21 cellular contexts compared by ENCODE assay signal in genomic region chr17:19417611-19418010, GRCh38. TPM values are rescaled to one million over a fixed set of nuclear protein-coding genes. Genes with fewer than 3 reads are reported as not detected.
DNase-seq lines count a peak whose midpoint lies in the region; ATAC-seq and TF ChIP-seq lines count a peak whose summit lies in the region.
"Had no signal": no experiment of that assay in that cellular context is flagged by ENCODE, and none has a peak within 500 bp of the region (broad histone marks: within the 10 kb centered on the region; RNA-seq: fewer than 3 reads in every experiment).

No MANE protein-coding gene starts in this region.

- intact Hi-C loops in CD4-positive, alpha-beta memory T cell (cut with micrococcal nuclease): no loop called here

- DNase-seq in CD4-positive, alpha-beta memory T cell: no peak
- DNase-seq in MM.1S (peak; percentile 53), endodermal cell (peak; percentile 31), osteoblast (ENCODE audit: insufficient read length, low spot score, missing footprints) (peak; percentile 31), HuH-7 (ENCODE audit: low spot score) (no peak)
- no peak for DNase-seq in activated naive CD4-positive, alpha-beta T cell (lab: John Stamatoyannopoulos, UW)
- DNase-seq: C1 segment of cervical spinal cord, DMS79, NCI-H1048, NCI-H1436 treated with DMSO at 0.1 percent for 48 hours, NCI-H2029, NCI-H2171, NCI-H526 treated with DMSO at 0.1 percent for 48 hours, SW 1271 had no signal

- no peaks in the 10 kb centered on the region for H3K9me2 ChIP-seq in MM.1S (replicated peaks; ENCODE audit: insufficient read depth, low read length)

- H3K36me3 Mint-ChIP-seq in CD4-positive, alpha-beta memory T cell: no peaks in the 10 kb centered on the region
- no peaks in the 10 kb centered on the region for H3K36me3 Mint-ChIP-seq in endodermal cell (ENCODE audit: low read depth)

- ATAC-seq in GM19463 (IDR thresholded peaks at IDR 0.05; ENCODE audit: unreplicated experiment) (no peak), HG02763 (IDR thresholded peaks at IDR 0.05; ENCODE audit: unreplicated experiment) (no peak)
- ATAC-seq: GM23338, HCT116, Panc1 had no signal

- H3K9me3 Mint-ChIP-seq in CD4-positive, alpha-beta memory T cell: no peaks in the 10 kb centered on the region
- no peaks in the 10 kb centered on the region for H3K9me3 Mint-ChIP-seq in endodermal cell
- H3K9me3 Mint-ChIP-seq: GM23338 had no signal

- H3K9ac ChIP-seq in MM.1S (ENCODE audit: low read length): no peak overlapping the region
- no peak overlapping the region for H3K9ac ChIP-seq in endodermal cell (ENCODE audit: extremely low read depth, low read length, poor library complexity, severe bottlenecking)

- 89 to 95% methylated on average over 3 of the region's 3 CpGs for WGBS in endodermal cell (ENCODE audit: insufficient coverage in 1 of 2, insufficient read length in 1 of 2), 2 experiments

- H3K27me3 Mint-ChIP-seq in CD4-positive, alpha-beta memory T cell: no peaks in the 10 kb centered on the region
- H3K27me3 Mint-ChIP-seq in endodermal cell (ENCODE audit: insufficient read depth): peaks cover 5% of the 10 kb centered on the region

- H3K9me3 ChIP-seq in CD4-positive, alpha-beta memory T cell (ENCODE audit: control insufficient read depth in 1 of 2, low read length in 2 of 2): no peaks in the 10 kb centered on the region
- H3K9me3 ChIP-seq in MM.1S (replicated peaks; ENCODE audit: insufficient read depth, low read length): no peaks in the 10 kb centered on the region
- H3K9me3 ChIP-seq in endodermal cell (ENCODE audit: control insufficient read depth, low read length): peaks cover 3% of the 10 kb centered on the region
- H3K9me3 ChIP-seq in osteoblast (ENCODE audit: low read depth, low read length): no peaks in the 10 kb centered on the region
- H3K9me3 ChIP-seq: SJSA1 had no signal

- POLR2A ChIA-PET in CD4-positive, alpha-beta memory T cell (lab: Charles Lee; ENCODE audit: partially characterized antibody): interaction anchor here (0.5 kb wide), 1 partner anchor 111 kb away, joined by 3 read pairs; no protein-coding TSS in a partner anchor

- H4K20me1 ChIP-seq in MM.1S (ENCODE audit: insufficient read depth, low read length): no peaks in the 10 kb centered on the region
- no peaks in the 10 kb centered on the region for H4K20me1 ChIP-seq in osteoblast (ENCODE audit: insufficient read depth, low read length)

- CTCF ChIA-PET in CD4-positive, alpha-beta memory T cell (lab: Charles Lee; ENCODE audit: partially characterized antibody): interaction anchor here (0.5 kb wide), 1 partner anchor 99 kb away, joined by 3 read pairs; no protein-coding TSS in a partner anchor

- H3K4me3 Mint-ChIP-seq in CD4-positive, alpha-beta memory T cell: peak overlapping the region in 2 of 8 donors; percentile 4 to 17
- H3K4me3 Mint-ChIP-seq in endodermal cell: no peak overlapping the region
- H3K4me3 Mint-ChIP-seq: GM23338 had no signal

- H3K36me3 ChIP-seq in CD4-positive, alpha-beta memory T cell (ENCODE audit: insufficient read depth, low read length): no peaks in the 10 kb centered on the region
- no peaks in the 10 kb centered on the region for H3K36me3 ChIP-seq in MM.1S (replicated peaks; ENCODE audit: insufficient read depth, low read length)
- H3K36me3 ChIP-seq in endodermal cell (ENCODE audit: control insufficient read depth, insufficient read depth, low read length): no peaks in the 10 kb centered on the region
- no peaks in the 10 kb centered on the region for H3K36me3 ChIP-seq in osteoblast (ENCODE audit: insufficient read depth, low read length)
- H3K36me3 ChIP-seq: SJSA1 had no signal

- no peak overlapping the region for H3K4me3 ChIP-seq in CD4-positive, alpha-beta memory T cell (ENCODE audit: low read length in 2 of 2)
- H3K4me3 ChIP-seq in MM.1S (ENCODE audit: low read length): no peak overlapping the region
- H3K4me3 ChIP-seq in endodermal cell (ENCODE audit: low read length): no peak overlapping the region
- H3K4me3 ChIP-seq in osteoblast (ENCODE audit: insufficient read depth, low read length): no peak overlapping the region
- H3K4me3 ChIP-seq: GM23338, SJSA1 had no signal

- H3K4me1 ChIP-seq in CD4-positive, alpha-beta memory T cell (ENCODE audit: insufficient read depth, low read length): peaks cover 4% of the 10 kb centered on the region
- H3K4me1 ChIP-seq in MM.1S (ENCODE audit: low read length): peaks cover 21% of the 10 kb centered on the region
- no peaks in the 10 kb centered on the region for H3K4me1 ChIP-seq in endodermal cell (ENCODE audit: control insufficient read depth, insufficient read depth, low read length)
- peaks cover 16% of the 10 kb centered on the region for H3K4me1 ChIP-seq in osteoblast (ENCODE audit: insufficient read depth, low read length)
- H3K4me1 ChIP-seq: SJSA1 had no signal

- H3K4me2 ChIP-seq in MM.1S (ENCODE audit: low read depth, low read length) (peak overlapping the region; percentile 59), osteoblast (ENCODE audit: insufficient read depth, low read length) (no peak overlapping the region)
- H3K4me2 ChIP-seq: GM23338 had no signal

- H2AFZ ChIP-seq in MM.1S (ENCODE audit: low read length): 0 out of 2 replicates have a peak overlapping the region, but pooled peaks have one; percentile 9
- H2AFZ ChIP-seq in osteoblast (ENCODE audit: low read length): no peak overlapping the region
- H2AFZ ChIP-seq: GM23338 had no signal

- peaks cover 2 to 20% (median 9%) of the 10 kb centered on the region in 4 donors for H3K4me1 Mint-ChIP-seq in CD4-positive, alpha-beta memory T cell
- peaks cover 6% of the 10 kb centered on the region for H3K4me1 Mint-ChIP-seq in endodermal cell
- H3K4me1 Mint-ChIP-seq: GM23338 had no signal

- no peaks in the 10 kb centered on the region for H3K27me3 ChIP-seq in CD4-positive, alpha-beta memory T cell (ENCODE audit: insufficient read depth, low read length)
- no peaks in the 10 kb centered on the region for H3K27me3 ChIP-seq in MM.1S (replicated peaks; ENCODE audit: insufficient read depth, low read length)
- no peaks in the 10 kb centered on the region for H3K27me3 ChIP-seq in endodermal cell (ENCODE audit: control insufficient read depth, insufficient read depth, low read length, poor library complexity, severe bottlenecking)
- no peaks in the 10 kb centered on the region for H3K27me3 ChIP-seq in osteoblast (ENCODE audit: insufficient read depth, low read length)
- H3K27me3 ChIP-seq: SJSA1 had no signal

- H3K27ac Mint-ChIP-seq in CD4-positive, alpha-beta memory T cell: peak overlapping the region in 4 of 7 donors; percentile 55 to 78 (median 76)
- no peak overlapping the region for H3K27ac Mint-ChIP-seq in endodermal cell
- H3K27ac Mint-ChIP-seq: GM23338 had no signal

- no peak overlapping the region for H3K27ac ChIP-seq in CD4-positive, alpha-beta memory T cell (ENCODE audit: low read depth, low read length)
- peak overlapping the region; percentile 27; the same call in 1 of the 2 replicates for H3K27ac ChIP-seq in MM.1S (ENCODE audit: low read length)
- no peak overlapping the region for H3K27ac ChIP-seq in endodermal cell (ENCODE audit: low read depth, low read length)
- H3K27ac ChIP-seq in osteoblast (ENCODE audit: low read depth, low read length): no peak overlapping the region
- H3K27ac ChIP-seq: SJSA1 had no signal

- H3K79me2 ChIP-seq in MM.1S (ENCODE audit: low read length) (no peaks in the 10 kb centered on the region), osteoblast (ENCODE audit: insufficient read depth, low read length) (no peaks in the 10 kb centered on the region)

- TF ChIP-seq CTCF in MM.1S (IDR thresholded peaks at IDR 0.05; ENCODE audit: low read length): no peak
- no peak for TF ChIP-seq CTCF in endodermal cell (conservative IDR thresholded peaks at IDR 0.05)
- no peak for TF ChIP-seq CTCF in osteoblast (IDR thresholded peaks at IDR 0.05; ENCODE audit: extremely low read depth, low read depth, low read length)

- 0 out of 2 replicates have a peak, but pooled peaks cover 6% of the 10 kb centered on the region for H3F3A ChIP-seq in MM.1S (ENCODE audit: insufficient read depth, low read length)

RNA-seq across cellular contexts. Expression of gene RNF112, which starts 6.6 kb away (rescaled TPM):
- total RNA-seq in CD4-positive, alpha-beta memory T cell: 1 to 10 TPM in 1 of 2 experiments, under 1 TPM in 1; 0.87 to 1.6 TPM
- polyA plus RNA-seq in CD4-positive, alpha-beta memory T cell: under 1 TPM in 1 of 2 donors, not detected in 1; 0.06 TPM
- 1 to 10 TPM; 1.1 to 1.9 TPM for total RNA-seq in endodermal cell
- 1.4 TPM for polyA plus RNA-seq in endodermal cell (2013, experiment 1 of 2)
- 1.1 TPM for polyA plus RNA-seq in endodermal cell (2013, experiment 2 of 2)
- 0.29 and 0.36 TPM in 2 replicates for total RNA-seq in osteoblast
- total RNA-seq: SJSA1 had no signal

RNA-seq across cellular contexts. Expression of gene MFAP4, which starts 30.6 kb away (rescaled TPM):
- not detected for total RNA-seq in CD4-positive, alpha-beta memory T cell
- polyA plus RNA-seq in CD4-positive, alpha-beta memory T cell: not detected
- 10 to 100 TPM; 11.1 to 36.8 TPM for total RNA-seq in endodermal cell
- polyA plus RNA-seq in endodermal cell (2013, experiment 1 of 2): 20.4 TPM
- 18.1 TPM for polyA plus RNA-seq in endodermal cell (2013, experiment 2 of 2)
- total RNA-seq in osteoblast: 3.6 and 3.8 TPM in 2 replicates
- total RNA-seq: M059J had no signal

RNA-seq across cellular contexts. Expression of gene MAPK7, which starts 39.3 kb away (rescaled TPM):
- 10 to 100 TPM; 19.4 to 26.2 TPM for total RNA-seq in CD4-positive, alpha-beta memory T cell
- polyA plus RNA-seq in CD4-positive, alpha-beta memory T cell: 10 to 100 TPM in 1 of 2 donors, 1 to 10 TPM in 1; 2.1 to 12.4 TPM
- total RNA-seq in endodermal cell (10 to 100 TPM; 33.3 to 53.4 TPM), osteoblast (11.5 and 12.7 TPM in 2 replicates)
- polyA plus RNA-seq in endodermal cell (2013, experiment 1 of 2): 29.3 TPM
- 25.5 TPM for polyA plus RNA-seq in endodermal cell (2013, experiment 2 of 2)

RNA-seq across cellular contexts. Expression of gene B9D1, which starts 55.1 kb away (rescaled TPM):
- 1 to 10 TPM; 2.5 to 2.8 TPM for total RNA-seq in CD4-positive, alpha-beta memory T cell
- polyA plus RNA-seq in CD4-positive, alpha-beta memory T cell: under 1 TPM in 1 of 2 donors, not detected in 1; 0.29 TPM
- total RNA-seq in endodermal cell (10 to 100 TPM; 37.7 to 42.8 TPM), osteoblast (20.6 and 21.0 TPM in 2 replicates)
- 28.5 TPM for polyA plus RNA-seq in endodermal cell (2013, experiment 1 of 2)
- 25.0 TPM for polyA plus RNA-seq in endodermal cell (2013, experiment 2 of 2)

Comparison
In these comparisons a context has a peak if more than half of its experiments do, and no peak if none do; other contexts are left out.
1. DNase-seq: peak in MM.1S (single experiment), endodermal cell (single experiment) and osteoblast (single experiment); none in CD4-positive, alpha-beta memory T cell (0 of 5), activated naive CD4-positive, alpha-beta T cell (0 of 4) and HuH-7 (single experiment).